In the genomic region with DNA sequence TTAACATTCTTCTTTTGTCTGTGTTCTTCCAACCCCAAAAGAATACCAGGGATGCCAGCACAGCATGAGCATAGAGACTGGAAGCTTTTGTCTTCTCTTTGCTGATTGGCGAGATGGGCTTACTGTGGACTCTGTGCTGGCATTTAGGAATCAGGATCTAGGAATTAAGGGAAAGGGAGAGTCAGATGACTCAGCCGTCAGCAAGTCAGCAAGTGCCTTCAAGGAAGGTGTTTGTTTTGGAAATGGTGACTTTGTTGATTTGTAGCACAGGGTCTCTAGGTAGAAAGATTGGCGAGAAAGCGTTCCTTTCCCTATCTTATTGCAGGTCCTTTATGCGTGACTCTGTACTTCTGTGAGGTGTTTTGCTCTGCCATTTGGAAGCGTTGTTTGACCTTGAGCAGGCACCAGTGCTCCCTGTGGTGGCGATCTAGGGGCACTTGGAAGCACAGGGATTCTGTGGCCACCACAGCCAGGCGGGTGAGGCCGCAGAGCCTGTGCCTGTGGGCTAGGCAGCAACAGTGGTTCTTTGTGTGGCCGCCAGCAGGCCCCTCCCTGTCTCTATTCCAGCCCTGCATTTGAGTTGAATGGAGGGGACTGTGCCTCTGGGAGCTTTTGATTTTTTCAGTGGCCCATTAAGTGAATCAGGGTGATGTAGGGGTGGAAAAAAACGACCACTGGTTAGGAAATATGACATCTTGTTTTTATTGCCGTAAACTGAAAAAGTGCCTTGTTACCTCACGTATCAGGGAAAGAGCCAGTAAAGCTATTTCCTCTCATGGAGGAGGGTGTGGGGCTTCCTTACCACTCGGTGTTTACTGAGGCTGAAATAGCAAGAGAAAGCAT, we compare ENCODE assay signal across 11 cellular contexts. TPM values are rescaled to one million over a fixed set of nuclear protein-coding genes. Genes with fewer than 3 reads are reported as not detected.
DNase-seq lines count a peak whose midpoint lies in the region; ATAC-seq and TF ChIP-seq lines count a peak whose summit lies in the region.
"Had no signal": no experiment of that assay in that cellular context is flagged by ENCODE, and none has a peak within 500 bp of the region (broad histone marks: within the 10 kb centered on the region; RNA-seq: fewer than 3 reads in every experiment).

No MANE protein-coding gene starts in this region.

- peaks cover 63% of the 10 kb centered on the region for H3K36me3 Mint-ChIP-seq in WTC11

- H3K9me3 ChIP-seq in BLaER1: no peaks in the 10 kb centered on the region

- CTCF ChIA-PET in WTC11 (lab: Charles Lee): interaction anchor here (1.1 to 2.5 kb wide), 5 partner anchors 19 to 275 kb away, joined by 3 to 17 read pairs (median 6); partner anchors contain the start of gene FAN1

- H3K9ac ChIP-seq in BLaER1: peak overlapping the region; percentile 79

- H3K27me3 ChIP-seq in BLaER1: no peaks in the 10 kb centered on the region

- no peaks in the 10 kb centered on the region for H4K20me1 ChIP-seq in BLaER1

- intact Hi-C loops in head of caudate nucleus (cut with DNase I): loop anchor here (2.0 kb wide), 1 partner anchor 68 kb away; the partner anchor contains the start of gene MTMR10

- no peak for TF ChIP-seq CTCF in WTC11 (IDR thresholded peaks at IDR 0.05)

- ATAC-seq in WTC11: peak; percentile 93

- H3K36me3 ChIP-seq in BLaER1: peaks cover 50% of the 10 kb centered on the region

- peak overlapping the region; percentile 86 for H3K4me2 ChIP-seq in BLaER1

- peaks cover 37% of the 10 kb centered on the region for H3K4me1 Mint-ChIP-seq in WTC11

- peak overlapping the region; percentile 8; the same call in 1 of the 2 replicates for H3K4me3 Mint-ChIP-seq in WTC11

- POLR2A ChIA-PET in WTC11 (lab: Charles Lee): interaction anchor here (0.6 to 0.9 kb wide), 2 partner anchors 18 to 179 kb away, joined by 3 read pairs; partner anchors contain the start of gene TRPM1

- H3K4me3 ChIP-seq in BLaER1: peak overlapping the region; percentile 30

- peak overlapping the region; percentile 92 for H3K27ac ChIP-seq in BLaER1

- no peaks in the 10 kb centered on the region for H3K27me3 Mint-ChIP-seq in WTC11 (ENCODE audit: low read depth)

- peak overlapping the region; percentile 97 for H3K27ac Mint-ChIP-seq in WTC11

- DNase-seq in WTC11 (ENCODE audit: low spot score) (peak; percentile 40), head of caudate nucleus (peak; percentile 75 to 96 (median 90)), non-pigmented ciliary epithelial cell (ENCODE audit: low read depth) (peak; percentile 61), DMS 273 treated with DMSO at 0.1 percent for 48 hours (lab: John Stamatoyannopoulos, UW) (no peak), NCI-H345 treated with DMSO at 0.1 percent for 48 hours (lab: John Stamatoyannopoulos, UW; ENCODE audit: unreplicated experiment) (no peak), GF-D8 (lab: John Stamatoyannopoulos, UW) (no peak)
- DNase-seq in activated CD4-positive, alpha-beta T cell treated with anti-CD3 and anti-CD28 coated beads, Interleukin-2, amount 50 U/mL, for 48 hours: no peak
- DNase-seq: DMS153, erythroblast, NCI-H1105 had no signal

- peaks cover 86% of the 10 kb centered on the region for H3K4me1 ChIP-seq in BLaER1

- no peaks in the 10 kb centered on the region for H3K9me3 Mint-ChIP-seq in WTC11

TF ChIP-seq in WTC11, 78 proteins besides CTCF, POLR2A, EP300 and RAD21:
- TF ChIP-seq ZNF416 (CRISPR knock-in tag; IDR thresholded peaks at IDR 0.05) (no peak), USF2 (CRISPR knock-in tag; IDR thresholded peaks at IDR 0.05) (0 out of 2 replicates have a peak, but pooled peaks have one; percentile 25)
TF ChIP-seq in WTC11: peak in this region for 1.

RNA-seq across cellular contexts. Expression of gene FAN1, which starts 19.0 kb away (rescaled TPM):
- total RNA-seq in WTC11 (2021): 22.8 to 31.5 TPM (median 30.3 TPM) in 3 replicates

Comparison
In these comparisons a context has a peak if more than half of its experiments do, and no peak if none do; other contexts are left out.
1. DNase-seq: peak in WTC11 (single experiment), head of caudate nucleus (42 of 42) and non-pigmented ciliary epithelial cell (single experiment); none in DMS 273 treated with DMSO at 0.1 percent for 48 hours (single experiment), activated CD4-positive, alpha-beta T cell treated with anti-CD3 and anti-CD28 coated beads, Interleukin-2, amount 50 U/mL, for 48 hours (0 of 2), NCI-H345 treated with DMSO at 0.1 percent for 48 hours (single experiment) and GF-D8 (single experiment).